2 cellular contexts compared by ENCODE assay signal in genomic region chr21:28410264-28410663, GRCh38.
TF ChIP-seq lines count a peak whose summit lies in the region.

No MANE protein-coding gene starts in this region.

TF ChIP-seq in SK-N-SH, 30 proteins besides CTCF, POLR2A, EP300 and RAD21 (continued from another document):
- TF ChIP-seq ZBTB33 (IDR thresholded peaks at IDR 0.05; ENCODE audit: borderline replicate concordance, low read depth) (no peak), MEF2A (IDR thresholded peaks at IDR 0.05; ENCODE audit: borderline replicate concordance, low read depth) (no peak), TEAD4 (IDR thresholded peaks at IDR 0.05; ENCODE audit: borderline replicate concordance, insufficient read depth) (no peak)

TF ChIP-seq in SK-N-SH treated with all-trans-retinoic acid at 6 μM for 48 hours, 23 proteins besides CTCF, POLR2A, EP300 and RAD21 (continued from another document):
- TF ChIP-seq ZFP30 (CRISPR knock-in tag; IDR thresholded peaks at IDR 0.05) (no peak), TCF4 (CRISPR knock-in tag; IDR thresholded peaks at IDR 0.05; ENCODE audit: borderline replicate concordance) (no peak), TSHZ2 (CRISPR knock-in tag; IDR thresholded peaks at IDR 0.05) (no peak), ZNF8 (CRISPR knock-in tag; IDR thresholded peaks at IDR 0.05) (no peak), ESRRG (CRISPR knock-in tag; IDR thresholded peaks at IDR 0.05) (no peak), ZFP3 (CRISPR knock-in tag; IDR thresholded peaks at IDR 0.05) (no peak), POU6F1 (CRISPR knock-in tag; IDR thresholded peaks at IDR 0.05; ENCODE audit: borderline replicate concordance, low read depth) (no peak), SNAI2 (CRISPR knock-in tag; IDR thresholded peaks at IDR 0.05) (no peak)
TF ChIP-seq in SK-N-SH treated with all-trans-retinoic acid at 6 μM for 48 hours: peak in this region for 0.
